ENCODE assay signal across 9 cellular contexts in genomic region chr2:226661789-226662545, GRCh38.
A peak's percentile ranks its signal among the peaks of the same experiment; 100 is the strongest.
DNase-seq lines count a peak whose midpoint lies in the region; ATAC-seq and TF ChIP-seq lines count a peak whose summit lies in the region.
"Had no signal": no experiment of that assay in that cellular context is flagged by ENCODE, and none has a peak within 500 bp of the region (broad histone marks: within the 10 kb centered on the region; RNA-seq: fewer than 3 reads in every experiment).

No MANE protein-coding gene starts in this region.

- no peaks in the 10 kb centered on the region for H3K36me3 Mint-ChIP-seq in activated T-helper 17 cell treated with anti-CD3 and anti-CD28 coated beads, Interleukin-2, amount 50 U/mL, for 72 hours (ENCODE audit: low read depth)
- H3K36me3 Mint-ChIP-seq: CD8-positive, alpha-beta memory T cell had no signal

- intact Hi-C loops in mucosa of descending colon (cut with DNase I, micrococcal nuclease) = no loop called here

- H3K4me1 ChIP-seq in mucosa of descending colon (ENCODE audit: low read depth) = no peaks in the 10 kb centered on the region

- H3K4me3 ChIP-seq in mucosa of descending colon = no peak overlapping the region

- H3K27me3 Mint-ChIP-seq in activated T-helper 17 cell treated with anti-CD3 and anti-CD28 coated beads, Interleukin-2, amount 50 U/mL, for 72 hours = peaks cover 8% of the 10 kb centered on the region

- no peak for TF ChIP-seq CTCF in mucosa of descending colon (IDR thresholded peaks at IDR 0.05)

- ATAC-seq in mucosa of descending colon = peak; percentile 34
- no peak for ATAC-seq in activated T-helper 17 cell treated with anti-CD3 and anti-CD28 coated beads, Interleukin-2, amount 50 U/mL, for 72 hours (replicated peaks)

- no peaks in the 10 kb centered on the region for H3K36me3 ChIP-seq in mucosa of descending colon (ENCODE audit: low read depth)

- peak; percentile 93 for DNase-seq in ACHN
- peak; percentile 95 for DNase-seq in M059J (ENCODE audit: low read depth)
- DNase-seq in dedifferentiated amniotic fluid mesenchymal stem cell (ENCODE audit: extremely low spot score) = peak; percentile 63
- DNase-seq in mucosa of descending colon = no peak
- no peak for DNase-seq in cerebellar nuclear complex (lab: John Stamatoyannopoulos, UW)
- DNase-seq in OCI-M2 (lab: John Stamatoyannopoulos, UW; ENCODE audit: unreplicated experiment) = no peak
- DNase-seq in UCSD-AML1 (lab: John Stamatoyannopoulos, UW; ENCODE audit: unreplicated experiment) = no peak
- DNase-seq: CD8-positive, alpha-beta memory T cell had no signal

- H3K9me3 ChIP-seq in mucosa of descending colon = no peaks in the 10 kb centered on the region

- no peaks in the 10 kb centered on the region for H3K4me1 Mint-ChIP-seq in activated T-helper 17 cell treated with anti-CD3 and anti-CD28 coated beads, Interleukin-2, amount 50 U/mL, for 72 hours
- H3K4me1 Mint-ChIP-seq: CD8-positive, alpha-beta memory T cell had no signal

- H3K4me3 Mint-ChIP-seq in activated T-helper 17 cell treated with anti-CD3 and anti-CD28 coated beads, Interleukin-2, amount 50 U/mL, for 72 hours = no peak overlapping the region
- H3K4me3 Mint-ChIP-seq: CD8-positive, alpha-beta memory T cell had no signal

- peaks cover 3% of the 10 kb centered on the region for H3K9me3 Mint-ChIP-seq in activated T-helper 17 cell treated with anti-CD3 and anti-CD28 coated beads, Interleukin-2, amount 50 U/mL, for 72 hours
- H3K9me3 Mint-ChIP-seq: CD8-positive, alpha-beta memory T cell had no signal

- H3K27ac Mint-ChIP-seq in activated T-helper 17 cell treated with anti-CD3 and anti-CD28 coated beads, Interleukin-2, amount 50 U/mL, for 72 hours = no peak overlapping the region

- in situ Hi-C loops in ACHN (cut with HindIII; ENCODE audit: low pct_ligation_motif_present, low pct_unique_long_range_greater_than_20kb, low sequenced_read_pairs) = no loop called here

Comparison
In these comparisons a context has a peak if more than half of its experiments do, and no peak if none do; other contexts are left out.
1. DNase-seq: peak in ACHN (single experiment), M059J (single experiment) and dedifferentiated amniotic fluid mesenchymal stem cell (single experiment); none in mucosa of descending colon (0 of 3), cerebellar nuclear complex (0 of 2), OCI-M2 (single experiment) and UCSD-AML1 (single experiment).